16 cellular contexts compared by ENCODE assay signal in the genomic region with DNA sequence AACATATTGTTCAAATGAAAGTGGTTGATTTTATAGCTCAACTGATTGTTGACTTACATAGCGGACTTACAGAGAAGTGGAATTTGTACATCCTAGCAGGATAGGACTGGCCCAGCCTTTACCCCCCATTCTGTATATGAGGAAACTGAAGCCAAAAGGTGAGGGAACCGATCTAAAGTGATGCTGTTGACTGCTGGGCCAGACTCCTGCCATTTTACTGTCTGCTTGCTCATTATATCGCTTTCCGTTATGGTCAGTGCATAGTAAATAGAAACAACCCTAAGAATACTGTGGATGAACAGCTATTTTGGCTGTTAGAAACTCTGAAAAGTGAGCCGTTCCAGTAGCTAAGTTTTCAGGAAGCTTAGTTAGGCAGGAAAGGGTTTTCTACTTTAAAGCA. TPM values are rescaled to one million over a fixed set of nuclear protein-coding genes. Genes with fewer than 3 reads are reported as not detected.
DNase-seq lines count a peak whose midpoint lies in the region; ATAC-seq and TF ChIP-seq lines count a peak whose summit lies in the region.
"Had no signal": no experiment of that assay in that cellular context is flagged by ENCODE, and none has a peak within 500 bp of the region (broad histone marks: within the 10 kb centered on the region; RNA-seq: fewer than 3 reads in every experiment).

No MANE protein-coding gene starts in this region.

- no peak overlapping the region for H3K23ac ChIP-seq in mesenchymal stem cell (ENCODE audit: low read length in 2 of 2)

- WGBS in mesenchymal stem cell = 99% methylated on average over 4 of the region's 5 CpGs
- WGBS in right lobe of liver (ENCODE audit: insufficient coverage, low coverage, low lambda C conversion rate, missing lambda C conversion rate) = 81% methylated on average over 5 of the region's 5 CpGs

- H3K9ac ChIP-seq in BLaER1 (peak overlapping the region; percentile 81), mesenchymal stem cell (ENCODE audit: low read length) (no peak overlapping the region)

- H4K20me1 ChIP-seq in BLaER1 = no peaks in the 10 kb centered on the region

- DNase-seq in T-helper 2 cell treated with Interferon-gamma antibody and Interleukin-4, amounts not matched to agents 5 μg/mL and 100 μg/mL, for 36 hours (ENCODE audit: low spot score) = no peak
- DNase-seq in mesenchymal stem cell = no peak
- no peak for DNase-seq in NCI-H345 (lab: John Stamatoyannopoulos, UW)
- DNase-seq in right lobe of liver = no peak
- DNase-seq in MV-4-11 (lab: John Stamatoyannopoulos, UW) = no peak
- no peak for DNase-seq in H4 (ENCODE audit: low spot score)
- DNase-seq: activated effector memory CD4-positive, alpha-beta T cell treated with anti-CD3 and anti-CD28 coated beads, Interleukin-2, amount 50 U/mL, for 16 hours; NCI-H1436; OCI-M1; posterior cingulate gyrus; SW 1271; upper lobe of left lung had no signal

- no peak overlapping the region for H4K91ac ChIP-seq in mesenchymal stem cell (ENCODE audit: low read length)

- H3K18ac ChIP-seq in mesenchymal stem cell (ENCODE audit: low read depth in 1 of 2, low read length in 2 of 2) = no peak overlapping the region

- peak overlapping the region; percentile 97 for H3K27ac Mint-ChIP-seq in T-helper 2 cell treated with Interferon-gamma antibody and Interleukin-4, amounts not matched to agents 5 μg/mL and 100 μg/mL, for 36 hours
- H3K27ac Mint-ChIP-seq: mesothelial cell of epicardium had no signal

- peaks cover 12% of the 10 kb centered on the region for H3K79me1 ChIP-seq in mesenchymal stem cell (replicated peaks; ENCODE audit: low read length, poor library complexity, severe bottlenecking)

- peak overlapping the region; percentile 83 for H3K4me3 Mint-ChIP-seq in T-helper 2 cell treated with Interferon-gamma antibody and Interleukin-4, amounts not matched to agents 5 μg/mL and 100 μg/mL, for 36 hours
- H3K4me3 Mint-ChIP-seq: mesothelial cell of epicardium had no signal

- peaks cover 48% of the 10 kb centered on the region for H3K4me1 Mint-ChIP-seq in T-helper 2 cell treated with Interferon-gamma antibody and Interleukin-4, amounts not matched to agents 5 μg/mL and 100 μg/mL, for 36 hours (ENCODE audit: low read depth)

- H2AFZ ChIP-seq in mesenchymal stem cell (ENCODE audit: low read depth, low read length) = no peak overlapping the region

- no peak overlapping the region for H2BK15ac ChIP-seq in mesenchymal stem cell (ENCODE audit: low read depth, poor library complexity, severe bottlenecking)

- H3K27me3 Mint-ChIP-seq in T-helper 2 cell treated with Interferon-gamma antibody and Interleukin-4, amounts not matched to agents 5 μg/mL and 100 μg/mL, for 36 hours (ENCODE audit: low read depth) = no peaks in the 10 kb centered on the region

- no peak for ATAC-seq in right lobe of liver
- ATAC-seq: gastroesophageal sphincter had no signal

- no peak overlapping the region for H3K14ac ChIP-seq in mesenchymal stem cell (ENCODE audit: low read length in 2 of 2)

- no peaks in the 10 kb centered on the region for H3K9me3 ChIP-seq in BLaER1
- no peaks in the 10 kb centered on the region for H3K9me3 ChIP-seq in mesenchymal stem cell (ENCODE audit: control insufficient read depth, low read length)
- H3K9me3 ChIP-seq in right lobe of liver = no peaks in the 10 kb centered on the region
- H3K9me3 ChIP-seq: gastroesophageal sphincter, upper lobe of left lung had no signal

- H2BK120ac ChIP-seq in mesenchymal stem cell (ENCODE audit: low read depth, low read length) = no peak overlapping the region

- H3K4me3 ChIP-seq in BLaER1 (peak overlapping the region; percentile 61), GM08714 (ENCODE audit: low read length) (peak overlapping the region; percentile 66; the same call in 1 of the 2 replicates), mesenchymal stem cell (ENCODE audit: insufficient read depth in 1 of 2, low read depth in 1 of 2, low read length in 2 of 2) (no peak overlapping the region), right lobe of liver (no peak overlapping the region)
- H3K4me3 ChIP-seq: gastroesophageal sphincter had no signal

- no peak for TF ChIP-seq CTCF in right lobe of liver (IDR thresholded peaks at IDR 0.05)

- H3K4me2 ChIP-seq in BLaER1 (peak overlapping the region; percentile 97), mesenchymal stem cell (ENCODE audit: low read length, poor library complexity, severe bottlenecking) (no peak overlapping the region)

- no peaks in the 10 kb centered on the region for H3K9me3 Mint-ChIP-seq in T-helper 2 cell treated with Interferon-gamma antibody and Interleukin-4, amounts not matched to agents 5 μg/mL and 100 μg/mL, for 36 hours
- H3K9me3 Mint-ChIP-seq: mesothelial cell of epicardium had no signal

- H3K36me3 ChIP-seq in BLaER1 = peaks cover 16% of the 10 kb centered on the region; the same call in 1 of the 2 replicates
- H3K36me3 ChIP-seq in mesenchymal stem cell (ENCODE audit: control insufficient read depth in 1 of 2, insufficient read depth in 2 of 2, low read depth in 1 of 2, low read length in 2 of 2) = peaks cover 0 to 12% of the 10 kb centered on the region in 2 experiments
- no peaks in the 10 kb centered on the region for H3K36me3 ChIP-seq in right lobe of liver
- H3K36me3 ChIP-seq: upper lobe of left lung had no signal

- H4K8ac ChIP-seq in mesenchymal stem cell (ENCODE audit: low read length) = no peak overlapping the region

- H2BK12ac ChIP-seq in mesenchymal stem cell (ENCODE audit: low read length in 2 of 2) = no peak overlapping the region

- H3K4me1 ChIP-seq in BLaER1 (peaks cover 91% of the 10 kb centered on the region), mesenchymal stem cell (ENCODE audit: control insufficient read depth, insufficient read depth, low read depth, low read length) (peaks cover 12% of the 10 kb centered on the region), right lobe of liver (no peaks in the 10 kb centered on the region)

- no peak overlapping the region for H2BK5ac ChIP-seq in mesenchymal stem cell (ENCODE audit: low read depth, low read length, poor library complexity, severe bottlenecking)

- peak overlapping the region; percentile 98 for H3K27ac ChIP-seq in BLaER1
- no peak overlapping the region for H3K27ac ChIP-seq in mesenchymal stem cell (ENCODE audit: low read length, poor library complexity, severe bottlenecking)
- H3K27ac ChIP-seq in right lobe of liver = no peak overlapping the region
- H3K27ac ChIP-seq: gastroesophageal sphincter had no signal

- peak overlapping the region; percentile 49 for H2AK5ac ChIP-seq in mesenchymal stem cell (ENCODE audit: low read length, severe bottlenecking)

- no peak for TF ChIP-seq POLR2A in right lobe of liver (IDR thresholded peaks at IDR 0.05)

- no peaks in the 10 kb centered on the region for H3K27me3 ChIP-seq in BLaER1
- no peaks in the 10 kb centered on the region for H3K27me3 ChIP-seq in mesenchymal stem cell (ENCODE audit: control insufficient read depth in 1 of 2, insufficient read depth in 1 of 2, low read length in 2 of 2)
- no peaks in the 10 kb centered on the region for H3K27me3 ChIP-seq in right lobe of liver
- H3K27me3 ChIP-seq: gastroesophageal sphincter, upper lobe of left lung had no signal

- peaks cover 12% of the 10 kb centered on the region for H3K36me3 Mint-ChIP-seq in T-helper 2 cell treated with Interferon-gamma antibody and Interleukin-4, amounts not matched to agents 5 μg/mL and 100 μg/mL, for 36 hours (ENCODE audit: low read depth)
- H3K36me3 Mint-ChIP-seq: mesothelial cell of epicardium had no signal

- H3K4ac ChIP-seq in mesenchymal stem cell (ENCODE audit: low read depth in 1 of 2, low read length in 2 of 2) = no peak overlapping the region

- intact Hi-C loops in right lobe of liver (cut with DNase I) = no loop called here

RNA-seq across cellular contexts. Expression of gene PRDM2, which starts 31.9 kb away (rescaled TPM):
- polyA plus RNA-seq in mesenchymal stem cell (2013, experiment 1 of 2) = 15.2 TPM
- polyA plus RNA-seq in mesenchymal stem cell (2013, experiment 2 of 2) = 14.8 TPM
- 10 to 100 TPM in 4 of 6 experiments, 1 to 10 TPM in 2; 7.4 to 16.9 (median 12.5) TPM for total RNA-seq in right lobe of liver
- 3.4 and 5.1 TPM in 2 replicates for total RNA-seq in H4 (2014; rRNA removed; shearing (Covaris generic))

Comparison
In these comparisons a context has a peak if more than half of its experiments do, and no peak if none do; other contexts are left out.
1. H3K4me3 ChIP-seq: peak in BLaER1 (single experiment) and GM08714 (single experiment); none in mesenchymal stem cell (0 of 2) and right lobe of liver (0 of 3).